Comparison of ENCODE assay signal across 22 cellular contexts in the genomic region with DNA sequence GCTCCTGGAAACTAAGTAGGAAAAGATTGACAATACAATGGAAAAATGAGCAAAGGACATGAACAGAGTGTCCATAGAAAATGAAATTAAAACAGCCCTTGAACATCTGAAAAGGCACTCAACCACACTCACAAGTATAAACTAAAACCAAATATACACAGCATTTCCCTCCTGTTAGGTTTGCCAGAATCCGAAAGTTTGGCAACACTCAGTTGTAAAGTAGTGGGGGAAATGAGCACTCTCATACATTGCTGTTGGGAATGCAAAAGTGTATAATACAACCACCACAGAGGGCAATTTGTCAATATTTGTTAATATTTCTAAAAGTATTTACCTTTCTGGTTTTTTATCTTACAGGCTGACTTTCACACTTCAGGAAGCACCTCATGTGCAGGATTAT.
DNase-seq lines count a peak whose midpoint lies in the region; ATAC-seq and TF ChIP-seq lines count a peak whose summit lies in the region.
"Had no signal": no experiment of that assay in that cellular context is flagged by ENCODE, and none has a peak within 500 bp of the region (broad histone marks: within the 10 kb centered on the region; RNA-seq: fewer than 3 reads in every experiment).

No MANE protein-coding gene starts in this region.

- no peak for TF ChIP-seq CTCF in IMR-90 (conservative IDR thresholded peaks at IDR 0.05; ENCODE audit: low read depth, low read length)

- H3K9me3 ChIP-seq in IMR-90 (ENCODE audit: control insufficient read depth, insufficient read depth, low read length): no peaks in the 10 kb centered on the region
- H3K9me3 ChIP-seq: A549, BE2C had no signal

- no peaks in the 10 kb centered on the region for H3K4me1 Mint-ChIP-seq in activated naive CD8-positive, alpha-beta T cell treated with anti-CD3 and anti-CD28 coated beads, Interleukin-2, amount 50 U/mL, for 24 hours
- H3K4me1 Mint-ChIP-seq: CD14-positive monocyte had no signal

- no peak overlapping the region for H3K27ac Mint-ChIP-seq in activated naive CD8-positive, alpha-beta T cell treated with anti-CD3 and anti-CD28 coated beads, Interleukin-2, amount 50 U/mL, for 24 hours
- H3K27ac Mint-ChIP-seq: CD14-positive monocyte; CD4-positive, alpha-beta T cell; CD8-positive, alpha-beta memory T cell had no signal

- no peak overlapping the region for H3K56ac ChIP-seq in IMR-90 (ENCODE audit: extremely low read depth, insufficient read depth, low read length)

- H3K4me3 ChIP-seq in IMR-90 (ENCODE audit: insufficient read depth, low read depth, low read length): no peak overlapping the region
- H3K4me3 ChIP-seq: A549; BLaER1 treated with 17β-estradiol and CSF1 and Interleukin-3, amounts not matched to agents 10 nM and 100 nM; GM23248 had no signal

- in situ Hi-C loops in IMR-90 (cut with MboI; ENCODE audit: low sequenced_read_pairs): loop anchor here (25.0 kb wide), 1 partner anchor 494 kb away; no protein-coding TSS in a partner anchor

- H3K27me3 Mint-ChIP-seq in activated naive CD8-positive, alpha-beta T cell treated with anti-CD3 and anti-CD28 coated beads, Interleukin-2, amount 50 U/mL, for 24 hours: no peaks in the 10 kb centered on the region
- H3K27me3 Mint-ChIP-seq: CD4-positive, alpha-beta T cell had no signal

- H2BK5ac ChIP-seq in IMR-90 (ENCODE audit: low read depth, low read length, poor library complexity, severe bottlenecking): no peak overlapping the region

- no peak for TF ChIP-seq RAD21 in IMR-90 (IDR thresholded peaks at IDR 0.05; ENCODE audit: low read length)

- DNase-seq in DMS53 (lab: John Stamatoyannopoulos, UW): peak; percentile 62
- DNase-seq in IMR-90: peak; percentile 2
- DNase-seq in iris pigment epithelial cell (ENCODE audit: low read depth): peak; percentile 16
- DNase-seq in lung microvascular endothelial cell (ENCODE audit: low read depth in 2 of 2): peak; percentile 25 to 45
- no peak for DNase-seq in germinal center (ENCODE audit: low spot score)
- no peak for DNase-seq in inferior parietal cortex (ENCODE audit: extremely low spot score)
- no peak for DNase-seq in NCI-H1048 (lab: John Stamatoyannopoulos, UW)
- no peak for DNase-seq in activated naive CD8-positive, alpha-beta T cell treated with anti-CD3 and anti-CD28 coated beads, Interleukin-2, amount 50 U/mL, for 24 hours
- DNase-seq: 8988T; ACHN; AML-193; BE2C; CD4-positive, alpha-beta T cell; CD8-positive, alpha-beta memory T cell; DMS 273 treated with DMSO at 0.1 percent for 48 hours; DND-41; GM23248; H7; HCEC 1CT had no signal

- ATAC-seq in IMR-90 (ENCODE audit: low read depth): no peak; the same call in 1 of the 2 replicates
- no peak for ATAC-seq in activated naive CD8-positive, alpha-beta T cell treated with anti-CD3 and anti-CD28 coated beads, Interleukin-2, amount 50 U/mL, for 24 hours
- ATAC-seq: A549 had no signal

- H3K36me3 ChIP-seq in IMR-90 (ENCODE audit: control insufficient read depth, insufficient read depth, low read length): no peaks in the 10 kb centered on the region
- H3K36me3 ChIP-seq: BE2C; BLaER1 treated with 17β-estradiol and CSF1 and Interleukin-3, amounts not matched to agents 10 nM and 100 nM had no signal

- no peaks in the 10 kb centered on the region for H3K9me1 ChIP-seq in IMR-90 (ENCODE audit: insufficient read depth, low read length)

- no peak overlapping the region for H4K8ac ChIP-seq in IMR-90 (ENCODE audit: low read depth in 2 of 2, low read length in 2 of 2)

- TF ChIP-seq POLR2A in IMR-90 (IDR thresholded peaks at IDR 0.05; ENCODE audit: low read depth, low read length): no peak

- H2BK120ac ChIP-seq in IMR-90 (ENCODE audit: low read depth, low read length): no peak overlapping the region

- intact Hi-C loops in IMR-90 (cut with micrococcal nuclease): no loop called here

- H4K5ac ChIP-seq in IMR-90 (ENCODE audit: low read depth, low read length): no peak overlapping the region

- H2BK15ac ChIP-seq in IMR-90 (ENCODE audit: low read depth, low read length): no peak overlapping the region

- H2AK9ac ChIP-seq in IMR-90 (replicated peaks; ENCODE audit: low read depth, low read length, poor library complexity): no peak overlapping the region

- POLR2A ChIA-PET in IMR-90 (lab: Charles Lee; ENCODE audit: unreplicated experiment): no interaction called here

- H2AFZ ChIP-seq in IMR-90 (replicated peaks; ENCODE audit: low read length, poor library complexity): no peak overlapping the region
- H2AFZ ChIP-seq: GM23248 had no signal

- H3K9me3 Mint-ChIP-seq in activated naive CD8-positive, alpha-beta T cell treated with anti-CD3 and anti-CD28 coated beads, Interleukin-2, amount 50 U/mL, for 24 hours: no peaks in the 10 kb centered on the region
- H3K9me3 Mint-ChIP-seq: CD4-positive, alpha-beta T cell; CD8-positive, alpha-beta memory T cell had no signal

- H3K27me3 ChIP-seq in IMR-90 (ENCODE audit: control insufficient read depth, insufficient read depth, low read length): peaks cover 12% of the 10 kb centered on the region; the same call in 1 of the 2 replicates
- H3K27me3 ChIP-seq: BE2C had no signal

- BruUV-seq in IMR-90 (replicated peaks; lab: Mats Ljungman, UMichigan): no TSS peak

- H3K79me1 ChIP-seq in IMR-90 (ENCODE audit: low read depth in 1 of 2, low read length in 2 of 2): no peaks in the 10 kb centered on the region

- no peak overlapping the region for H3K27ac ChIP-seq in IMR-90 (ENCODE audit: insufficient read depth, low read length)
- H3K27ac ChIP-seq: A549; BLaER1 treated with 17β-estradiol and CSF1 and Interleukin-3, amounts not matched to agents 10 nM and 100 nM; GM23248 had no signal

- H2BK20ac ChIP-seq in IMR-90 (ENCODE audit: low read depth, low read length): no peak overlapping the region

- no peaks in the 10 kb centered on the region for H3K36me3 Mint-ChIP-seq in activated naive CD8-positive, alpha-beta T cell treated with anti-CD3 and anti-CD28 coated beads, Interleukin-2, amount 50 U/mL, for 24 hours (ENCODE audit: low read depth)
- H3K36me3 Mint-ChIP-seq: CD14-positive monocyte had no signal

- no peak overlapping the region for H3K18ac ChIP-seq in IMR-90 (ENCODE audit: low read depth, low read length)

- no peak overlapping the region for H3K4me2 ChIP-seq in IMR-90 (ENCODE audit: low read depth, low read length)
- H3K4me2 ChIP-seq: A549; BLaER1 treated with 17β-estradiol and CSF1 and Interleukin-3, amounts not matched to agents 10 nM and 100 nM had no signal

- no CpG with 5 or more reads among the region's 1 CpG for WGBS in IMR-90 (ENCODE audit: extremely low coverage in 2 of 2, insufficient read length in 1 of 2), 2 experiments

- CTCF ChIA-PET in IMR-90 (lab: Yijun Ruan, JAX): no interaction called here

- H3K4ac ChIP-seq in IMR-90 (ENCODE audit: low read depth, low read length): no peak overlapping the region

- dilution Hi-C loops in IMR-90 (cut with HindIII; ENCODE audit: low sequenced_read_pairs, unreplicated experiment): no loop called here

- H2AK5ac ChIP-seq in IMR-90 (ENCODE audit: low read depth, low read length): no peak overlapping the region

- no peak overlapping the region for H4K91ac ChIP-seq in IMR-90 (ENCODE audit: insufficient read depth, low read depth, low read length)

- H4K20me1 ChIP-seq in IMR-90 (ENCODE audit: insufficient read depth, low read length): no peaks in the 10 kb centered on the region
- H4K20me1 ChIP-seq: BLaER1 treated with 17β-estradiol and CSF1 and Interleukin-3, amounts not matched to agents 10 nM and 100 nM had no signal

- no peaks in the 10 kb centered on the region for H3K4me1 ChIP-seq in IMR-90 (ENCODE audit: control insufficient read depth, insufficient read depth, low read length)
- H3K4me1 ChIP-seq: BE2C; BLaER1 treated with 17β-estradiol and CSF1 and Interleukin-3, amounts not matched to agents 10 nM and 100 nM had no signal

- H3K9ac ChIP-seq in IMR-90 (ENCODE audit: low read depth, low read length): no peak overlapping the region
- H3K9ac ChIP-seq: BLaER1 treated with 17β-estradiol and CSF1 and Interleukin-3, amounts not matched to agents 10 nM and 100 nM; GM23248 had no signal

- no peak overlapping the region for H3K14ac ChIP-seq in IMR-90 (replicated peaks; ENCODE audit: low read depth, low read length)

- H3K23ac ChIP-seq in IMR-90 (ENCODE audit: low read depth, low read length): no peak overlapping the region

- H3K4me3 Mint-ChIP-seq in activated naive CD8-positive, alpha-beta T cell treated with anti-CD3 and anti-CD28 coated beads, Interleukin-2, amount 50 U/mL, for 24 hours: no peak overlapping the region
- H3K4me3 Mint-ChIP-seq: CD14-positive monocyte; CD4-positive, alpha-beta T cell; CD8-positive, alpha-beta memory T cell had no signal

TF ChIP-seq in IMR-90, 13 proteins besides CTCF, POLR2A, EP300 and RAD21 (continues in another document):
- TF ChIP-seq NFE2L2 (IDR thresholded peaks at IDR 0.05; ENCODE audit: low read depth, low read length) (no peak), BHLHE40 (IDR thresholded peaks at IDR 0.05; ENCODE audit: low read depth, low read length) (no peak), RCOR1 (IDR thresholded peaks at IDR 0.05; ENCODE audit: insufficient replicate concordance, low read length) (no peak), RFX5 (IDR thresholded peaks at IDR 0.05; ENCODE audit: low read depth, low read length) (no peak), CHD1 (IDR thresholded peaks at IDR 0.05; ENCODE audit: low read depth, low read length) (no peak), MAZ (IDR thresholded peaks at IDR 0.05; ENCODE audit: borderline replicate concordance, low read depth, low read length) (no peak), CEBPB (IDR thresholded peaks at IDR 0.05; ENCODE audit: low read depth, low read length) (no peak), FOS (IDR thresholded peaks at IDR 0.05; ENCODE audit: low read depth, low read length) (no peak), SMC3 (IDR thresholded peaks at IDR 0.05; ENCODE audit: low read depth, low read length) (no peak)
- TF ChIP-seq, protein P1, sequence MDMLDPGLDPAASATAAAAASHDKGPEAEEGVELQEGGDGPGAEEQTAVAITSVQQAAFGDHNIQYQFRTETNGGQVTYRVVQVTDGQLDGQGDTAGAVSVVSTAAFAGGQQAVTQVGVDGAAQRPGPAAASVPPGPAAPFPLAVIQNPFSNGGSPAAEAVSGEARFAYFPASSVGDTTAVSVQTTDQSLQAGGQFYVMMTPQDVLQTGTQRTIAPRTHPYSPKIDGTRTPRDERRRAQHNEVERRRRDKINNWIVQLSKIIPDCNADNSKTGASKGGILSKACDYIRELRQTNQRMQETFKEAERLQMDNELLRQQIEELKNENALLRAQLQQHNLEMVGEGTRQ (IDR thresholded peaks at IDR 0.05; ENCODE audit: low read depth, low read length): no peak
- TF ChIP-seq, protein P2, sequence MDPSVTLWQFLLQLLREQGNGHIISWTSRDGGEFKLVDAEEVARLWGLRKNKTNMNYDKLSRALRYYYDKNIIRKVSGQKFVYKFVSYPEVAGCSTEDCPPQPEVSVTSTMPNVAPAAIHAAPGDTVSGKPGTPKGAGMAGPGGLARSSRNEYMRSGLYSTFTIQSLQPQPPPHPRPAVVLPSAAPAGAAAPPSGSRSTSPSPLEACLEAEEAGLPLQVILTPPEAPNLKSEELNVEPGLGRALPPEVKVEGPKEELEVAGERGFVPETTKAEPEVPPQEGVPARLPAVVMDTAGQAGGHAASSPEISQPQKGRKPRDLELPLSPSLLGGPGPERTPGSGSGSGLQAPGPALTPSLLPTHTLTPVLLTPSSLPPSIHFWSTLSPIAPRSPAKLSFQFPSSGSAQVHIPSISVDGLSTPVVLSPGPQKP (IDR thresholded peaks at IDR 0.05; ENCODE audit: borderline replicate concordance, low read depth, low read length): no peak

Comparison
In these comparisons a context has a peak if more than half of its experiments do, and no peak if none do; other contexts are left out.
1. DNase-seq: peak in DMS53 (single experiment), IMR-90 (single experiment), iris pigment epithelial cell (single experiment) and lung microvascular endothelial cell (2 of 2); none in germinal center (single experiment), inferior parietal cortex (single experiment), NCI-H1048 (single experiment) and activated naive CD8-positive, alpha-beta T cell treated with anti-CD3 and anti-CD28 coated beads, Interleukin-2, amount 50 U/mL, for 24 hours (single experiment).